In the genomic region with DNA sequence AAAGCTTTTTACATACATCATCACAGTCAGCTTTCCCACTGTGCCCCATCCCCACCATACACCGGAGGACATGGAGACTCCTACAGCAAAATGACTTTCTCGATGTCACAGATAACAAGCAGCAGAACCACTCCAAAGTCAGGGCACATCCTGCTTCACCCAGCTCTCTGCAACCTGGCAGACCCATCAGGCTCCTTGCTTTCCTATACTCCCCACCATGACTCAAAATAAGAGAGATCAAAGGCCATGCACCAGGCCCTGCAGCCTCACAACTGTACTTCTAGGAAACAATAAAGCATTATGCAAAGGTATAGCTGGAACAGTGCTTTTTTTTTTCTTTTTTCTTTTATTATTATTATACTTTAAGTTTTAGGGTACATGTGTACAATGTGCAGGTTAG, we compare ENCODE assay signal across 14 cellular contexts.
"Had no signal": no experiment of that assay in that cellular context is flagged by ENCODE, and none has a peak within 500 bp of the region (broad histone marks: within the 10 kb centered on the region; RNA-seq: fewer than 3 reads in every experiment).

No MANE protein-coding gene starts in this region.

- H3K27me3 Mint-ChIP-seq: memory B cell had no signal

- H3K4me3 ChIP-seq: body of pancreas, pancreas, psoas muscle, right atrium auricular region, transverse colon, uterus had no signal

- ATAC-seq: activated T-cell treated with anti-CD3 and anti-CD28 coated beads, Interleukin-2, amount 50 U/mL, for 4 hours; body of pancreas; left colon; pancreas; psoas muscle; SK-N-SH treated with all-trans-retinoic acid at 6 μM for 48 hours had no signal

- DNase-seq: activated CD4-positive, alpha-beta T cell treated with anti-CD3 and anti-CD28 coated beads, Interleukin-2, amount 50 U/mL, for 48 hours; activated effector memory CD4-positive, alpha-beta T cell treated with Interleukin-2 at 50 U/mL for 16 hours; activated T-cell treated with anti-CD3 and anti-CD28 coated beads, Interleukin-2, amount 50 U/mL, for 4 hours; anterior cingulate cortex; body of pancreas; left colon; pancreas; psoas muscle; transverse colon; uterus had no signal

- H3K9me3 Mint-ChIP-seq: activated T-cell treated with anti-CD3 and anti-CD28 coated beads, Interleukin-2, amount 50 U/mL, for 4 hours; memory B cell; nephron had no signal

- H3K4me3 Mint-ChIP-seq: activated T-cell treated with anti-CD3 and anti-CD28 coated beads, Interleukin-2, amount 50 U/mL, for 4 hours; memory B cell; nephron had no signal

- H3K27ac Mint-ChIP-seq: memory B cell, nephron had no signal
